In the genomic region with DNA sequence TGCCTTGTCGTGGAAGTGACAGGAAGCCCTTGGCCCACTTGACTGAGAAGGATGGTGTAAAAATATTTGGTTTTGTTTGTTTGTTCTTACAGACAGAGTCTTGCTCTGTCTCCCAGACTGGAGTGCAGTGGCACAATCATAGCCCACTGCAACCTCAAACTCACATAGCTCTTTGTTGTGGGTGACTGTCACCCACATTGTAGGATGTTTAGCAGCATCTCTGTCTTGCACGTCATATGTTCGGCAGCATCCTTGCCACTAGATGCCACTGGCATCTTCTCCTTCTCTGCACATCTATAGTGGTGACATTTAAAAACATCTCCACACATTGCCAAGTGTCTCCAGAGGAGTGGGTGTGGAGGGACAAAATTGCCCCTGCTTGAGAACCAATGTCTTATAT, we compare ENCODE assay signal across 12 cellular contexts. TPM values are rescaled to one million over a fixed set of nuclear protein-coding genes. Genes with fewer than 3 reads are reported as not detected.
A peak's percentile ranks its signal among the peaks of the same experiment; 100 is the strongest.
DNase-seq lines count a peak whose midpoint lies in the region; ATAC-seq and TF ChIP-seq lines count a peak whose summit lies in the region.
"Had no signal": no experiment of that assay in that cellular context is flagged by ENCODE, and none has a peak within 500 bp of the region (broad histone marks: within the 10 kb centered on the region; RNA-seq: fewer than 3 reads in every experiment).

No MANE protein-coding gene starts in this region.

- peak; percentile 77 for ATAC-seq in activated CD4-positive, alpha-beta T cell treated with anti-CD3 and anti-CD28 coated beads for 36 hours
- ATAC-seq in GM18870 (IDR thresholded peaks at IDR 0.05; ENCODE audit: unreplicated experiment) (no peak), Right ventricle myocardium superior (ENCODE audit: poor library complexity) (no peak)

- H3K9me3 ChIP-seq in Loucy (ENCODE audit: insufficient read depth, low read depth, low read length): no peaks in the 10 kb centered on the region
- H3K9me3 ChIP-seq: thoracic aorta had no signal

- no peak overlapping the region for H3K4me3 Mint-ChIP-seq in activated CD4-positive, alpha-beta T cell treated with anti-CD3 and anti-CD28 coated beads for 36 hours

- peak; percentile 80 for DNase-seq in activated CD4-positive, alpha-beta T cell treated with anti-CD3 and anti-CD28 coated beads for 36 hours
- DNase-seq in activated gamma-delta T cell treated with anti-CD3 and anti-CD28 coated beads, Interleukin-2, amount 50 U/mL, for 16 hours (ENCODE audit: low read depth): peak; percentile 52
- peak; percentile 39 for DNase-seq in stimulated activated CD8-positive, alpha-beta memory T cell treated with anti-CD3 and anti-CD28 coated beads, Interleukin-12 subunit alpha, Interleukin-12 subunit beta, amount 100 ng/mL, for 1 hour (ENCODE audit: low read depth)
- DNase-seq in AG08395 (ENCODE audit: low spot score): no peak
- no peak for DNase-seq in Right ventricle myocardium superior
- DNase-seq in SKM-1 treated with dmso at 0.1 percent for 144 hours (lab: John Stamatoyannopoulos, UW; ENCODE audit: unreplicated experiment): no peak
- DNase-seq: naive B cell, NCI-H1694, OCI-M1 had no signal

- intact Hi-C loops in activated CD4-positive, alpha-beta T cell treated with anti-CD3 and anti-CD28 coated beads for 36 hours (cut with DNase I, micrococcal nuclease): loop anchor here (1.0 to 5.0 kb wide), 9 partner anchors 24 to 1701 kb away; no protein-coding TSS in a partner anchor
- intact Hi-C loops in Right ventricle myocardium superior (cut with DNase I): no loop called here

- POLR2A ChIA-PET in activated CD4-positive, alpha-beta T cell treated with anti-CD3 and anti-CD28 coated beads for 36 hours (lab: Charles Lee): interaction anchor here (0.6 to 1.3 kb wide), 3 partner anchors 23 to 109 kb away, joined by 3 to 4 read pairs (median 3); no protein-coding TSS in a partner anchor

- no peaks in the 10 kb centered on the region for H4K20me1 ChIP-seq in Loucy (ENCODE audit: insufficient read depth, low read length, poor library complexity, severe bottlenecking)

- peaks cover 73% of the 10 kb centered on the region for H3K4me1 Mint-ChIP-seq in activated CD4-positive, alpha-beta T cell treated with anti-CD3 and anti-CD28 coated beads for 36 hours

- H3K79me2 ChIP-seq in Loucy (ENCODE audit: insufficient read depth, low read length): no peaks in the 10 kb centered on the region

- no peaks in the 10 kb centered on the region for H3K27me3 ChIP-seq in Loucy (ENCODE audit: insufficient read depth, low read length, poor library complexity, severe bottlenecking)

- H3K9me2 ChIP-seq in Loucy (replicated peaks; ENCODE audit: low read depth, low read length): no peaks in the 10 kb centered on the region

- H3K4me1 ChIP-seq in Loucy (ENCODE audit: insufficient read depth, low read length, poor library complexity, severe bottlenecking): peaks cover 53% of the 10 kb centered on the region

- peaks cover 4% of the 10 kb centered on the region for H3K27me3 Mint-ChIP-seq in activated CD4-positive, alpha-beta T cell treated with anti-CD3 and anti-CD28 coated beads for 36 hours

- no peaks in the 10 kb centered on the region for H3K36me3 ChIP-seq in Loucy (ENCODE audit: insufficient read depth, low read length)
- H3K36me3 ChIP-seq: thoracic aorta had no signal

- TF ChIP-seq CTCF in Loucy (conservative IDR thresholded peaks at IDR 0.05; ENCODE audit: low read length): peak; percentile 65

- H3K36me3 Mint-ChIP-seq in activated CD4-positive, alpha-beta T cell treated with anti-CD3 and anti-CD28 coated beads for 36 hours (ENCODE audit: low read depth): no peaks in the 10 kb centered on the region
- H3K36me3 Mint-ChIP-seq: naive B cell had no signal

- H3K27ac Mint-ChIP-seq in activated CD4-positive, alpha-beta T cell treated with anti-CD3 and anti-CD28 coated beads for 36 hours: peak overlapping the region; percentile 65

- peak overlapping the region; percentile 13 for H3K4me2 ChIP-seq in Loucy (ENCODE audit: low read depth, low read length, poor library complexity, severe bottlenecking)

- no peak overlapping the region for H3K4me3 ChIP-seq in Loucy (ENCODE audit: low read length, poor library complexity, severe bottlenecking)
- H3K4me3 ChIP-seq: thoracic aorta had no signal

- CTCF ChIA-PET in activated CD4-positive, alpha-beta T cell treated with anti-CD3 and anti-CD28 coated beads for 36 hours (lab: Charles Lee): interaction anchor here (0.6 to 2.6 kb wide), 14 partner anchors 18 to 553 kb away, joined by 3 to 19 read pairs (median 4); no protein-coding TSS in a partner anchor

- no peak overlapping the region for H3K9ac ChIP-seq in Loucy (ENCODE audit: low read depth, low read length, poor library complexity, severe bottlenecking)

- no peak overlapping the region for H2AFZ ChIP-seq in Loucy (ENCODE audit: low read length)

- 0 out of 2 replicates have a peak, but pooled peaks cover 3% of the 10 kb centered on the region for H3F3A ChIP-seq in Loucy (ENCODE audit: low read depth)

- no peaks in the 10 kb centered on the region for H3K9me3 Mint-ChIP-seq in activated CD4-positive, alpha-beta T cell treated with anti-CD3 and anti-CD28 coated beads for 36 hours (ENCODE audit: low read depth)
- H3K9me3 Mint-ChIP-seq: naive B cell had no signal

RNA-seq across cellular contexts. Expression of gene PRR5L, which starts 56.8 kb away (rescaled TPM):
- total RNA-seq in activated CD4-positive, alpha-beta T cell treated with anti-CD3 and anti-CD28 coated beads for 36 hours: 10 to 100 TPM; 23.2 to 28.6 TPM
- total RNA-seq in Right ventricle myocardium superior: 1.5 TPM

Comparison
In these comparisons a context has a peak if more than half of its experiments do, and no peak if none do; other contexts are left out.
1. DNase-seq: peak in activated CD4-positive, alpha-beta T cell treated with anti-CD3 and anti-CD28 coated beads for 36 hours (single experiment), activated gamma-delta T cell treated with anti-CD3 and anti-CD28 coated beads, Interleukin-2, amount 50 U/mL, for 16 hours (single experiment) and stimulated activated CD8-positive, alpha-beta memory T cell treated with anti-CD3 and anti-CD28 coated beads, Interleukin-12 subunit alpha, Interleukin-12 subunit beta, amount 100 ng/mL, for 1 hour (single experiment); none in AG08395 (single experiment), Right ventricle myocardium superior (single experiment) and SKM-1 treated with dmso at 0.1 percent for 144 hours (single experiment).